8 cellular contexts compared by ENCODE assay signal in genomic region chr4:39996811-39997210, GRCh38.
"Had no signal": no experiment of that assay in that cellular context is flagged by ENCODE, and none has a peak within 500 bp of the region (broad histone marks: within the 10 kb centered on the region; RNA-seq: fewer than 3 reads in every experiment).

No MANE protein-coding gene starts in this region.

- H3K27ac ChIP-seq: HL-60, KMS-11 had no signal

- H3K4me3 ChIP-seq: K562 had no signal

- H3K36me3 Mint-ChIP-seq: IgD-negative memory B cell had no signal

- H3K4me3 Mint-ChIP-seq: IgD-negative memory B cell had no signal

- ATAC-seq: HepG2, K562 had no signal

- DNase-seq: IMR-90, KBM-7, KG1 had no signal

- H3K4me2 ChIP-seq: KMS-11 had no signal
